In genomic region chr5:62130107-62130506, GRCh38 we compare ENCODE assay signal across 20 cellular contexts.
DNase-seq lines count a peak whose midpoint lies in the region; ATAC-seq, FAIRE-seq and TF ChIP-seq lines count a peak whose summit lies in the region.
"Had no signal": no experiment of that assay in that cellular context is flagged by ENCODE, and none has a peak within 500 bp of the region (broad histone marks: within the 10 kb centered on the region; RNA-seq: fewer than 3 reads in every experiment).

No MANE protein-coding gene starts in this region.

- H3K36me3 ChIP-seq in IMR-90 (ENCODE audit: control insufficient read depth, insufficient read depth, low read length) (no peaks in the 10 kb centered on the region), K562 (ENCODE audit: control insufficient read depth, insufficient read depth, low read length) (no peaks in the 10 kb centered on the region)
- H3K36me3 ChIP-seq: BLaER1, HAP-1 had no signal

- no peaks in the 10 kb centered on the region for H3K79me1 ChIP-seq in IMR-90 (ENCODE audit: low read depth in 1 of 2, low read length in 2 of 2)

- DNase-seq in A549 (ENCODE audit: low read depth in 1 of 2, low spot score in 1 of 2) (no peak), IMR-90 (no peak), K562 (ENCODE audit: extremely low read depth in 1 of 4, low spot score in 3 of 4) (no peak), KBM-7 (no peak), HuH-7.5 (ENCODE audit: low spot score) (no peak)
- no peak for DNase-seq in activated CD8-positive, alpha-beta memory T cell treated with anti-CD3 and anti-CD28 coated beads, Interleukin-2, amount 50 U/mL, for 48 hours
- DNase-seq: CD4-positive, CD25-positive, alpha-beta regulatory T cell; CD8-positive, alpha-beta T cell; DMS 273 treated with DMSO at 0.1 percent for 48 hours; DMS79; EL; GDM1; GM23248; HFFc6 had no signal

- in situ Hi-C loops in IMR-90 (cut with MboI; ENCODE audit: low sequenced_read_pairs) = loop anchor here (25.0 kb wide), 1 partner anchor 1068 kb away; no protein-coding TSS in a partner anchor
- in situ Hi-C loops in K562 (cut with MboI) = no loop called here
- in situ Hi-C loops in KBM-7 (cut with MboI; ENCODE audit: low pct_unique_long_range_greater_than_20kb, low sequenced_read_pairs) = no loop called here

- H3K9me3 ChIP-seq in A549 (no peaks in the 10 kb centered on the region), IMR-90 (ENCODE audit: control insufficient read depth, insufficient read depth, low read length) (no peaks in the 10 kb centered on the region), K562 (replicated peaks; ENCODE audit: control insufficient read depth, insufficient read depth, low read depth, low read length) (no peaks in the 10 kb centered on the region)
- H3K9me3 ChIP-seq: BLaER1, HAP-1 had no signal

- H3K4me1 ChIP-seq in A549 (no peaks in the 10 kb centered on the region), IMR-90 (ENCODE audit: control insufficient read depth, insufficient read depth, low read length) (no peaks in the 10 kb centered on the region), K562 (replicated peaks in 1 of 2; ENCODE audit: control insufficient read depth in 2 of 2, insufficient read depth in 2 of 2, low read length in 2 of 2) (no peaks in the 10 kb centered on the region)
- H3K4me1 ChIP-seq: BLaER1, HAP-1 had no signal

- intact Hi-C loops in IMR-90 (cut with micrococcal nuclease) (no loop called here), K562 (cut with micrococcal nuclease) (no loop called here)

- H3K4ac ChIP-seq in IMR-90 (ENCODE audit: low read depth, low read length) = no peak overlapping the region

- no peak for TF ChIP-seq POLR2A in A549 (IDR thresholded peaks at IDR 0.05; ENCODE audit: low read length)
- no peak for TF ChIP-seq POLR2A in IMR-90 (IDR thresholded peaks at IDR 0.05; ENCODE audit: low read depth, low read length)
- no peak for TF ChIP-seq POLR2A in K562 (conservative IDR thresholded peaks at IDR 0.05)

- H2AFZ ChIP-seq in IMR-90 (replicated peaks; ENCODE audit: low read length, poor library complexity) (no peak overlapping the region), K562 (ENCODE audit: low read depth, low read length) (no peak overlapping the region)
- H2AFZ ChIP-seq: GM23248 had no signal

- CTCF ChIA-PET in A549 (lab: Yijun Ruan, JAX) (interaction anchor here (3.9 kb wide), 1 partner anchor 13 kb away, joined by 23 read pairs; no protein-coding TSS in a partner anchor), IMR-90 (lab: Yijun Ruan, JAX) (interaction anchor here (1.2 kb wide), 1 partner anchor 14 kb away, joined by 8 read pairs; no protein-coding TSS in a partner anchor), K562 (lab: Yijun Ruan, JAX; ENCODE audit: low intra/inter-chr PET ratio) (no interaction called here)

- POLR2A ChIA-PET in A549 (lab: Yijun Ruan, JAX) (no interaction called here), IMR-90 (lab: Charles Lee; ENCODE audit: unreplicated experiment) (no interaction called here), K562 (lab: Yijun Ruan, JAX) (interaction anchor here (0.8 kb wide), 1 partner anchor 198 kb away, joined by 3 read pairs; no protein-coding TSS in a partner anchor)

- H3K4me3 ChIP-seq in A549 = no peak overlapping the region
- no peak overlapping the region for H3K4me3 ChIP-seq in IMR-90 (ENCODE audit: insufficient read depth, low read depth, low read length)
- no peak overlapping the region for H3K4me3 ChIP-seq in K562
- H3K4me3 ChIP-seq: BLaER1, GM12878, GM23248, HAP-1 had no signal

- no peak overlapping the region for H2BK20ac ChIP-seq in IMR-90 (ENCODE audit: low read depth, low read length)

- H2BK15ac ChIP-seq in IMR-90 (ENCODE audit: low read depth, low read length) = no peak overlapping the region

- H3K14ac ChIP-seq in IMR-90 (replicated peaks; ENCODE audit: low read depth, low read length) = no peak overlapping the region

- H3K4me2 ChIP-seq in A549 (no peak overlapping the region), IMR-90 (ENCODE audit: low read depth, low read length) (no peak overlapping the region), K562 (ENCODE audit: insufficient read depth, low read length) (no peak overlapping the region)
- H3K4me2 ChIP-seq: BLaER1 had no signal

- TF ChIP-seq RAD21 in A549 (conservative IDR thresholded peaks at IDR 0.05 in 1 of 2, IDR thresholded peaks at IDR 0.05 in 1 of 2) = no peak
- no peak for TF ChIP-seq RAD21 in IMR-90 (IDR thresholded peaks at IDR 0.05; ENCODE audit: low read length)
- TF ChIP-seq RAD21 in K562 (CRISPR knock-in tag; conservative IDR thresholded peaks at IDR 0.05 in 1 of 2, IDR thresholded peaks at IDR 0.05 in 1 of 2) = no peak

- H3K56ac ChIP-seq in IMR-90 (ENCODE audit: extremely low read depth, insufficient read depth, low read length) = no peak overlapping the region

- BruUV-seq in IMR-90 (replicated peaks; lab: Mats Ljungman, UMichigan) (no TSS peak), K562 (replicated peaks; lab: Mats Ljungman, UMichigan) (no TSS peak)

- H4K8ac ChIP-seq in IMR-90 (ENCODE audit: low read depth in 2 of 2, low read length in 2 of 2) = no peak overlapping the region

- H4K20me1 ChIP-seq in IMR-90 (ENCODE audit: insufficient read depth, low read length) (no peaks in the 10 kb centered on the region), K562 (replicated peaks; ENCODE audit: control insufficient read depth, insufficient read depth, low read length) (no peaks in the 10 kb centered on the region)
- H4K20me1 ChIP-seq: BLaER1 had no signal

- no peak overlapping the region for H2AK9ac ChIP-seq in IMR-90 (replicated peaks; ENCODE audit: low read depth, low read length, poor library complexity)

- H4K5ac ChIP-seq in IMR-90 (ENCODE audit: low read depth, low read length) = no peak overlapping the region

- ATAC-seq in A549 (no peak), IMR-90 (ENCODE audit: low read depth) (no peak), K562 (no peak)
- ATAC-seq: CD8-positive, alpha-beta T cell; GM12878 had no signal

- H2AK5ac ChIP-seq in IMR-90 (ENCODE audit: low read depth, low read length) = no peak overlapping the region

- H3K27me3 ChIP-seq in IMR-90 (ENCODE audit: control insufficient read depth, insufficient read depth, low read length) (no peaks in the 10 kb centered on the region), K562 (ENCODE audit: control insufficient read depth in 2 of 2, insufficient read depth in 2 of 2, low read length in 2 of 2) (no peaks in the 10 kb centered on the region)
- H3K27me3 ChIP-seq: BLaER1 had no signal

- FAIRE-seq in A549 (lab: Jason Lieb, UNC) (no peak), K562 (lab: Jason Lieb, UNC) (no peak)
- FAIRE-seq: D721Med, GM12878, GM19239 had no signal

- H2BK120ac ChIP-seq in IMR-90 (ENCODE audit: low read depth, low read length) = no peak overlapping the region

- H3K9ac ChIP-seq in IMR-90 (ENCODE audit: low read depth, low read length) (no peak overlapping the region), K562 (ENCODE audit: insufficient read depth in 1 of 2, low read depth in 2 of 2, low read length in 2 of 2) (no peak overlapping the region)
- H3K9ac ChIP-seq: BLaER1, GM23248 had no signal

- H3K23ac ChIP-seq in IMR-90 (ENCODE audit: low read depth, low read length) = no peak overlapping the region

- TF ChIP-seq CTCF in A549 (IDR thresholded peaks at IDR 0.05) (no peak), IMR-90 (conservative IDR thresholded peaks at IDR 0.05; ENCODE audit: low read depth, low read length) (no peak), K562 (IDR thresholded peaks at IDR 0.05 in 2 of 3, conservative IDR thresholded peaks at IDR 0.05 in 1 of 3; ENCODE audit: insufficient read depth in 2 of 3, low read depth in 1 of 3, low read length in 3 of 3) (no peak)

- no peak overlapping the region for H2BK5ac ChIP-seq in IMR-90 (ENCODE audit: low read depth, low read length, poor library complexity, severe bottlenecking)

- H3K27ac ChIP-seq in A549 (no peak overlapping the region), IMR-90 (ENCODE audit: insufficient read depth, low read length) (no peak overlapping the region), K562 (ENCODE audit: extremely low read depth, low read depth, low read length) (no peak overlapping the region)
- H3K27ac ChIP-seq: BLaER1, C4-2B, GM23248 had no signal

- TF ChIP-seq EP300 in A549 (IDR thresholded peaks at IDR 0.05) (no peak), K562 (IDR thresholded peaks at IDR 0.05; ENCODE audit: low read length) (no peak)

- H4K91ac ChIP-seq in IMR-90 (ENCODE audit: insufficient read depth, low read depth, low read length) = no peak overlapping the region

- H3K18ac ChIP-seq in IMR-90 (ENCODE audit: low read depth, low read length) = no peak overlapping the region

- dilution Hi-C loops in IMR-90 (cut with HindIII; ENCODE audit: low sequenced_read_pairs, unreplicated experiment) = no loop called here

- H3K9me1 ChIP-seq in IMR-90 (ENCODE audit: insufficient read depth, low read length) (no peaks in the 10 kb centered on the region), K562 (ENCODE audit: control insufficient read depth, insufficient read depth, low read length) (no peaks in the 10 kb centered on the region)

- no peaks in the 10 kb centered on the region for H3K79me2 ChIP-seq in K562 (ENCODE audit: control insufficient read depth, insufficient read depth, low read length)

- 58% methylated on average over 3 of the region's 3 CpGs for WGBS in A549 (ENCODE audit: missing lambda C conversion rate)
- no CpG with 5 or more reads among the region's 3 CpGs for WGBS in IMR-90 (ENCODE audit: extremely low coverage in 2 of 2, insufficient read length in 1 of 2), 2 experiments
- 0% methylated on average over 3 of the region's 3 CpGs for WGBS in K562 (ENCODE audit: insufficient coverage, low coverage, missing lambda C conversion rate)

TF ChIP-seq in A549, 52 proteins besides CTCF, POLR2A, EP300 and RAD21:
- no peak for TF ChIP-seq ZNF302 (CRISPR knock-in tag; IDR thresholded peaks at IDR 0.05)
- peak; percentile 12 to 70; a peak in 3 of 4 replicates for TF ChIP-seq CEBPB (IDR thresholded peaks at IDR 0.05)

TF ChIP-seq in IMR-90, 13 proteins besides CTCF, POLR2A, EP300 and RAD21:
- TF ChIP-seq CEBPB (IDR thresholded peaks at IDR 0.05; ENCODE audit: low read depth, low read length) (peak; percentile 80), MAFK (IDR thresholded peaks at IDR 0.05; ENCODE audit: low read depth, low read length) (no peak)

TF ChIP-seq in K562, 482 proteins besides CTCF, POLR2A, EP300 and RAD21:
- TF ChIP-seq SRF (CRISPR knock-in tag; IDR thresholded peaks at IDR 0.05) (no peak), CEBPB (tag; IDR thresholded peaks at IDR 0.05) (peak; percentile 50), CEBPG (CRISPR knock-in tag; IDR thresholded peaks at IDR 0.05) (no peak), CEBPG (tag; conservative IDR thresholded peaks at IDR 0.05 in 1 of 2, IDR thresholded peaks at IDR 0.05 in 1 of 2) (peak in 1 of 2 experiments; percentile 35; a peak in 1 of 4 replicates)

Comparison
In these comparisons a context has a peak if more than half of its experiments do, and no peak if none do; other contexts are left out.
1. Of the 35 proteins assayed by ChIP-seq in both K562 and A549: peak only in K562: none; only in A549: none; in both: CEBPB; in neither: 34.